Comparison of ENCODE assay signal across 26 cellular contexts in the genomic region with DNA sequence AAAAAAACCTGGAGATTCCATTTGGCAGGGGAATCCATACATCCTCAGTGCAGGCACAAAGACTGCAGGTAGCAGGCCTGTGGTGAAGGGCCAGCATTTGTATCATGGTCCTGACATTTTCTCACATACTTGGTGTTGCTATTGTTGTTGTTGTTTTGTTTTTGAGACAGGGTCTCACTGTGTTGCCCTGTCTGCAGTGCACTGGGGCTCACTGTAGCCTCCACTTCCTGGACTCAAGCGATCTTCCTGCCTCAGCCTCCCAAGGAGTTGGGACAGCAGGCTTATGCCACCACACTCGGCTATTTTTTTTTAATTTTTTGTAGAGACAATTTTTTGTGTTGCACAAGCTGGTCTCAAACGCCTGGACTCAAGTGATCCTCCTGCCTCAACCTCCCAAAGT.
"Had no signal": no experiment of that assay in that cellular context is flagged by ENCODE, and none has a peak within 500 bp of the region (broad histone marks: within the 10 kb centered on the region; RNA-seq: fewer than 3 reads in every experiment).

No MANE protein-coding gene starts in this region.

- H3K9me3 ChIP-seq: ovary, psoas muscle, right lobe of liver, sigmoid colon, stomach, thoracic aorta, thyroid gland, tibial nerve, upper lobe of left lung, vagina had no signal

- H3K27ac Mint-ChIP-seq: nephron; neural progenitor cell; progenitor cell of endocrine pancreas; stimulated activated effector memory CD8-positive, alpha-beta T cell treated with anti-CD3 and anti-CD28 coated beads, Interleukin-12 subunit alpha, Interleukin-12 subunit beta, amount 100 ng/mL, for 72 hours; stimulated activated naive CD8-positive, alpha-beta T cell treated with anti-CD3 and anti-CD28 coated beads, Interleukin-15, Interleukin-2, amounts not matched to agents 100 ng/mL and 50 ng/mL, for 24 hours had no signal

- H3K9me3 Mint-ChIP-seq: nephron; neural progenitor cell; stimulated activated effector memory CD8-positive, alpha-beta T cell treated with anti-CD3 and anti-CD28 coated beads, Interleukin-12 subunit alpha, Interleukin-12 subunit beta, amount 100 ng/mL, for 72 hours; stimulated activated naive B cell treated with anti-CD40 and anti-IgM and Interleukin-4, amounts not matched to agents 10 μg/mL and 1 μg/mL and 100 μg/mL, for 72 hours; stimulated activated naive CD8-positive, alpha-beta T cell treated with anti-CD3 and anti-CD28 coated beads, Interleukin-15, Interleukin-2, amounts not matched to agents 100 ng/mL and 50 ng/mL, for 24 hours had no signal

- ATAC-seq: psoas muscle; right cardiac atrium; right lobe of liver; stimulated activated effector memory CD8-positive, alpha-beta T cell treated with anti-CD3 and anti-CD28 coated beads, Interleukin-12 subunit alpha, Interleukin-12 subunit beta, amount 100 ng/mL, for 72 hours; stimulated activated naive B cell treated with anti-CD40 and anti-IgM and Interleukin-4, amounts not matched to agents 10 μg/mL and 1 μg/mL and 100 μg/mL, for 72 hours had no signal

- H3K27ac ChIP-seq: neural progenitor cell, ovary, psoas muscle, right lobe of liver, sigmoid colon, stomach, thoracic aorta, tibial nerve, upper lobe of left lung, vagina had no signal

- H3K36me3 Mint-ChIP-seq: neural progenitor cell; stimulated activated effector memory CD8-positive, alpha-beta T cell treated with anti-CD3 and anti-CD28 coated beads, Interleukin-12 subunit alpha, Interleukin-12 subunit beta, amount 100 ng/mL, for 72 hours; stimulated activated naive B cell treated with anti-CD40 and anti-IgM and Interleukin-4, amounts not matched to agents 10 μg/mL and 1 μg/mL and 100 μg/mL, for 72 hours had no signal

- H3K4me3 Mint-ChIP-seq: nephron; neural progenitor cell; stimulated activated effector memory CD8-positive, alpha-beta T cell treated with anti-CD3 and anti-CD28 coated beads, Interleukin-12 subunit alpha, Interleukin-12 subunit beta, amount 100 ng/mL, for 72 hours; stimulated activated naive B cell treated with anti-CD40 and anti-IgM and Interleukin-4, amounts not matched to agents 10 μg/mL and 1 μg/mL and 100 μg/mL, for 72 hours; stimulated activated naive CD8-positive, alpha-beta T cell treated with anti-CD3 and anti-CD28 coated beads, Interleukin-15, Interleukin-2, amounts not matched to agents 100 ng/mL and 50 ng/mL, for 24 hours had no signal

- DNase-seq: occipital lobe; ovary; posterior cingulate gyrus; psoas muscle; right cardiac atrium; right lobe of liver; sigmoid colon; small intestine; stimulated activated CD4-positive, alpha-beta T cell treated with anti-CD3 and anti-CD28 coated beads, Interleukin-15, amount 100 ng/mL, for 24 hours; stimulated activated CD4-positive, alpha-beta T cell treated with anti-CD3 and anti-CD28 coated beads, Interleukin-2, amount 100 ng/mL, for 24 hours; stimulated activated CD4-positive, alpha-beta T cell treated with anti-CD3 and anti-CD28 coated beads, Interleukin-2, amount 100 ng/mL, for 48 hours; stimulated activated CD4-positive, alpha-beta T cell treated with anti-CD3 and anti-CD28 coated beads, Interleukin-4, amount 100 ng/mL, for 24 hours; stimulated activated naive B cell treated with anti-CD40 and anti-IgM and Interleukin-4, amounts not matched to agents 10 μg/mL and 1 μg/mL and 100 μg/mL, for 72 hours; stimulated activated naive CD4-positive, alpha-beta T cell treated with Interleukin-2 at 50 U/mL for 16 hours; stomach; thyroid gland; trophoblast cell had no signal
